In genomic region chr15:53693729-53694533, GRCh38 we compare ENCODE assay signal across 17 cellular contexts.
DNase-seq lines count a peak whose midpoint lies in the region; ATAC-seq and TF ChIP-seq lines count a peak whose summit lies in the region.
"Had no signal": no experiment of that assay in that cellular context is flagged by ENCODE, and none has a peak within 500 bp of the region (broad histone marks: within the 10 kb centered on the region; RNA-seq: fewer than 3 reads in every experiment).

No MANE protein-coding gene starts in this region.

- TF ChIP-seq CTCF in body of pancreas (IDR thresholded peaks at IDR 0.05): no peak
- TF ChIP-seq CTCF in sigmoid colon (IDR thresholded peaks at IDR 0.05): no peak
- TF ChIP-seq CTCF in nephron progenitor cell (IDR thresholded peaks at IDR 0.05): no peak

- peaks cover 22% of the 10 kb centered on the region for H3K4me1 ChIP-seq in body of pancreas
- peaks cover 0 to 13% (median 4%) of the 10 kb centered on the region in 4 donors for H3K4me1 ChIP-seq in sigmoid colon
- H3K4me1 ChIP-seq: BE2C, SJSA1 had no signal

- H3K36me3 ChIP-seq in body of pancreas (replicated peaks in 1 of 2; ENCODE audit: insufficient read depth in 1 of 2, low read depth in 2 of 2) (no peaks in the 10 kb centered on the region), sigmoid colon (no peaks in the 10 kb centered on the region)
- H3K36me3 ChIP-seq: BE2C, SJSA1, thoracic aorta had no signal

- no peak overlapping the region for H3K4me3 Mint-ChIP-seq in stimulated activated naive B cell treated with anti-CD40 and anti-IgM and Interleukin-4, amounts not matched to agents 10 μg/mL and 1 μg/mL and 100 μg/mL, for 72 hours
- no peak overlapping the region for H3K4me3 Mint-ChIP-seq in nephron progenitor cell
- H3K4me3 Mint-ChIP-seq: activated CD8-positive, alpha-beta T cell treated with anti-CD3 and anti-CD28 coated beads for 36 hours; neural crest cell had no signal

- peak; percentile 64 for DNase-seq in NCI-H1092 treated with DMSO at 0.1 percent for 48 hours (lab: John Stamatoyannopoulos, UW)
- DNase-seq in body of pancreas: peak; percentile 72 to 90 (median 86)
- peak; percentile 30 for DNase-seq in kidney glomerular epithelial cell (lab: John Stamatoyannopoulos, UW)
- DNase-seq in sigmoid colon: peak; percentile 77
- no peak for DNase-seq in dedifferentiated amniotic fluid mesenchymal stem cell (ENCODE audit: extremely low spot score)
- DNase-seq in stimulated activated naive B cell treated with anti-CD40 and anti-IgM and Interleukin-4, amounts not matched to agents 10 μg/mL and 1 μg/mL and 100 μg/mL, for 72 hours: no peak
- DNase-seq in nephron progenitor cell: no peak
- DNase-seq: activated CD8-positive, alpha-beta T cell treated with anti-CD3 and anti-CD28 coated beads for 36 hours; activated effector memory CD4-positive, alpha-beta T cell treated with Interleukin-2 at 50 U/mL for 16 hours; BE2C; central memory CD4-positive, alpha-beta T cell; DND-41; stimulated activated CD4-positive, alpha-beta T cell treated with anti-CD3 and anti-CD28 coated beads, Interleukin-12 subunit alpha, Interleukin-12 subunit beta, amount 100 ng/mL, for 4 hours had no signal

- H3K27ac Mint-ChIP-seq in stimulated activated naive B cell treated with anti-CD40 and anti-IgM and Interleukin-4, amounts not matched to agents 10 μg/mL and 1 μg/mL and 100 μg/mL, for 72 hours: no peak overlapping the region
- no peak overlapping the region for H3K27ac Mint-ChIP-seq in nephron progenitor cell
- H3K27ac Mint-ChIP-seq: activated CD8-positive, alpha-beta T cell treated with anti-CD3 and anti-CD28 coated beads for 36 hours had no signal

- WGBS in body of pancreas, 2 donors: 7 to 13% methylated on average over 7 of the region's 7 CpGs
- 35 to 59% methylated on average over 7 of the region's 7 CpGs for WGBS in sigmoid colon, 2 donors

- no peaks in the 10 kb centered on the region for H3K27me3 ChIP-seq in body of pancreas
- H3K27me3 ChIP-seq in sigmoid colon: no peaks in the 10 kb centered on the region
- H3K27me3 ChIP-seq: BE2C, SJSA1 had no signal

- no peaks in the 10 kb centered on the region for H3K4me1 Mint-ChIP-seq in stimulated activated naive B cell treated with anti-CD40 and anti-IgM and Interleukin-4, amounts not matched to agents 10 μg/mL and 1 μg/mL and 100 μg/mL, for 72 hours
- no peaks in the 10 kb centered on the region for H3K4me1 Mint-ChIP-seq in nephron progenitor cell
- H3K4me1 Mint-ChIP-seq: neural crest cell had no signal

- TF ChIP-seq EP300 in sigmoid colon (IDR thresholded peaks at IDR 0.05): no peak

- H3K27me3 Mint-ChIP-seq in stimulated activated naive B cell treated with anti-CD40 and anti-IgM and Interleukin-4, amounts not matched to agents 10 μg/mL and 1 μg/mL and 100 μg/mL, for 72 hours: peaks cover 0 to 11% of the 10 kb centered on the region in 2 donors
- H3K27me3 Mint-ChIP-seq in nephron progenitor cell (ENCODE audit: low read depth, poor library complexity): no peaks in the 10 kb centered on the region
- H3K27me3 Mint-ChIP-seq: activated CD8-positive, alpha-beta T cell treated with anti-CD3 and anti-CD28 coated beads for 36 hours had no signal

- H3K9me3 ChIP-seq in body of pancreas (no peaks in the 10 kb centered on the region), sigmoid colon (no peaks in the 10 kb centered on the region)
- H3K9me3 ChIP-seq: BE2C, SJSA1, thoracic aorta had no signal

- H3K9me3 Mint-ChIP-seq in stimulated activated naive B cell treated with anti-CD40 and anti-IgM and Interleukin-4, amounts not matched to agents 10 μg/mL and 1 μg/mL and 100 μg/mL, for 72 hours: peaks cover 0 to 3% of the 10 kb centered on the region in 2 donors
- peaks cover 6% of the 10 kb centered on the region for H3K9me3 Mint-ChIP-seq in nephron progenitor cell
- H3K9me3 Mint-ChIP-seq: activated CD8-positive, alpha-beta T cell treated with anti-CD3 and anti-CD28 coated beads for 36 hours had no signal

- no peaks in the 10 kb centered on the region for H3K36me3 Mint-ChIP-seq in stimulated activated naive B cell treated with anti-CD40 and anti-IgM and Interleukin-4, amounts not matched to agents 10 μg/mL and 1 μg/mL and 100 μg/mL, for 72 hours
- H3K36me3 Mint-ChIP-seq in nephron progenitor cell (ENCODE audit: low read depth): no peaks in the 10 kb centered on the region

- no peak for TF ChIP-seq POLR2A in body of pancreas (IDR thresholded peaks at IDR 0.05)
- no peak for TF ChIP-seq POLR2A in sigmoid colon (IDR thresholded peaks at IDR 0.05)

- intact Hi-C loops in body of pancreas (cut with DNase I) (no loop called here), sigmoid colon (cut with DNase I) (loop anchor here (10.0 kb wide), 2 partner anchors 61 to 121 kb away; partner anchors contain the start of gene WDR72)

- H3K4me3 ChIP-seq in body of pancreas: no peak overlapping the region
- H3K4me3 ChIP-seq in sigmoid colon: no peak overlapping the region
- H3K4me3 ChIP-seq: SJSA1, thoracic aorta had no signal

- peak overlapping the region in 3 of 4 donors; percentile 47 to 59 (median 58) for H3K27ac ChIP-seq in body of pancreas
- H3K27ac ChIP-seq in sigmoid colon: no peak overlapping the region
- H3K27ac ChIP-seq: SJSA1, thoracic aorta had no signal

- ATAC-seq in body of pancreas (peak; percentile 79), HG03460 (IDR thresholded peaks at IDR 0.05; ENCODE audit: unreplicated experiment) (no peak)
- ATAC-seq in stimulated activated naive B cell treated with anti-CD40 and anti-IgM and Interleukin-4, amounts not matched to agents 10 μg/mL and 1 μg/mL and 100 μg/mL, for 72 hours (replicated peaks): no peak
- ATAC-seq: activated CD8-positive, alpha-beta T cell treated with anti-CD3 and anti-CD28 coated beads for 36 hours had no signal

Comparison
In these comparisons a context has a peak if more than half of its experiments do, and no peak if none do; other contexts are left out.
1. DNase-seq: peak in NCI-H1092 treated with DMSO at 0.1 percent for 48 hours (single experiment), body of pancreas (4 of 4), kidney glomerular epithelial cell (single experiment) and sigmoid colon (single experiment); none in dedifferentiated amniotic fluid mesenchymal stem cell (single experiment), stimulated activated naive B cell treated with anti-CD40 and anti-IgM and Interleukin-4, amounts not matched to agents 10 μg/mL and 1 μg/mL and 100 μg/mL, for 72 hours (single experiment) and nephron progenitor cell (single experiment).
2. H3K27ac ChIP-seq: peak in body of pancreas (3 of 4); none in sigmoid colon (0 of 4).